Comparison of ENCODE assay signal across 13 cellular contexts in the genomic region with DNA sequence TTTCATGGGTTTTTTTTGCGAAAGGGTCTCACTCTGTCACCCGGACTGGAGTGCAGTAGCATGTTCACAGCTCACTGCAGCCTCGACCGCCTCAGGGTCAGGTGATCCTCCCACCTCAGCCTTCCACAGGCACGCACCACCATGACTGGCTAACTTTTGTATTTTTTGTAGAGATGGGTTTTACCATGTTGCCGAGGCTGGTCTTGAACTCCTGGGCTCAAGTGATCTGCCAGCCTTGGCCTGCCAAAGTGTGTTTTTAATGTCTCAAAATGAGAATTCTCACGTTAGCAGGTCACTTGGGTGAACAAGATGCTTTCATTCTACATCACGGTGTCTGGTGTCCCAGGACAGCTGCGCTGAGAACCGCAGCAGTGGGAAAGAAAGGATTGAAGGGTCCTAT. TPM values are rescaled to one million over a fixed set of nuclear protein-coding genes. Genes with fewer than 3 reads are reported as not detected.
DNase-seq lines count a peak whose midpoint lies in the region; ATAC-seq and TF ChIP-seq lines count a peak whose summit lies in the region.
"Had no signal": no experiment of that assay in that cellular context is flagged by ENCODE, and none has a peak within 500 bp of the region (broad histone marks: within the 10 kb centered on the region; RNA-seq: fewer than 3 reads in every experiment).

No MANE protein-coding gene starts in this region.

- H3K23ac ChIP-seq in mesenchymal stem cell (ENCODE audit: low read length in 2 of 2), result peak overlapping the region in 1 of 2 experiments; percentile 67

- ATAC-seq in heart right ventricle, result no peak
- no peak for ATAC-seq in Right ventricle myocardium inferior

- H3K36me3 ChIP-seq in heart right ventricle (peaks cover 0 to 13% (median 0%) of the 10 kb centered on the region in 9 donors), mesenchymal stem cell (ENCODE audit: control insufficient read depth in 1 of 2, insufficient read depth in 2 of 2, low read depth in 1 of 2, low read length in 2 of 2) (peaks cover 0 to 15% of the 10 kb centered on the region in 2 experiments)

- TF ChIP-seq CTCF in heart right ventricle (IDR thresholded peaks at IDR 0.05) (no peak), type B pancreatic cell (conservative IDR thresholded peaks at IDR 0.05) (no peak)

- no peak overlapping the region for H2BK15ac ChIP-seq in mesenchymal stem cell (ENCODE audit: low read depth, poor library complexity, severe bottlenecking)

- DNase-seq in heart right ventricle, result no peak
- no peak for DNase-seq in Right ventricle myocardium inferior (ENCODE audit: missing footprints)
- DNase-seq in activated T-helper 2 cell treated with anti-CD3 and anti-CD28 coated beads, Interferon-gamma antibody, Interleukin-2, Interleukin-4, amounts not matched to agents 10 μg/mL and 5 μg/mL and 100 μg/mL, durations not matched to agents 14 hours and 24 hours and 36 hours (ENCODE audit: low spot score), result no peak
- no peak for DNase-seq in mesenchymal stem cell
- no peak for DNase-seq in type B pancreatic cell (ENCODE audit: extremely low spot score, unreplicated experiment)
- DNase-seq in kidney glomerular epithelial cell (lab: John Stamatoyannopoulos, UW), result no peak
- DNase-seq in substantia nigra (lab: John Stamatoyannopoulos, UW), result no peak
- no peak for DNase-seq in NCI-H748 treated with DMSO at 0.1 percent for 48 hours (lab: John Stamatoyannopoulos, UW)
- DNase-seq: COR-L47; NCI-H446; stimulated activated CD4-positive, alpha-beta T cell treated with anti-CD3 and anti-CD28 coated beads, Interleukin-4, amount 100 ng/mL, for 4 hours had no signal

- no peak overlapping the region for H4K91ac ChIP-seq in mesenchymal stem cell (ENCODE audit: low read length)

- no peak overlapping the region for H2BK120ac ChIP-seq in mesenchymal stem cell (ENCODE audit: low read depth, low read length)

- H3K27ac Mint-ChIP-seq in activated T-helper 2 cell treated with anti-CD3 and anti-CD28 coated beads, Interferon-gamma antibody, Interleukin-2, Interleukin-4, amounts not matched to agents 10 μg/mL and 5 μg/mL and 100 μg/mL, durations not matched to agents 14 hours and 24 hours and 36 hours, result peak overlapping the region; percentile 84
- peak overlapping the region; percentile 40 for H3K27ac Mint-ChIP-seq in type B pancreatic cell
- H3K27ac Mint-ChIP-seq: dendritic cell treated with granulocyte-macrophage colony-stimulating factor and Interleukin-4, amounts not matched to agents 40 ng/mL and 50 ng/mL, for 4 days had no signal

- peaks cover 15% of the 10 kb centered on the region for H3K79me1 ChIP-seq in mesenchymal stem cell (replicated peaks; ENCODE audit: low read length, poor library complexity, severe bottlenecking)

- peaks cover 41% of the 10 kb centered on the region for H3K4me1 Mint-ChIP-seq in activated T-helper 2 cell treated with anti-CD3 and anti-CD28 coated beads, Interferon-gamma antibody, Interleukin-2, Interleukin-4, amounts not matched to agents 10 μg/mL and 5 μg/mL and 100 μg/mL, durations not matched to agents 14 hours and 24 hours and 36 hours (ENCODE audit: low read depth)
- H3K4me1 Mint-ChIP-seq in type B pancreatic cell (ENCODE audit: unreplicated experiment), result peaks cover 28% of the 10 kb centered on the region

- H3K14ac ChIP-seq in mesenchymal stem cell (ENCODE audit: low read length in 2 of 2), result peak overlapping the region in 1 of 2 experiments; percentile 82

- peak overlapping the region in 1 of 2 experiments; percentile 62 for H3K18ac ChIP-seq in mesenchymal stem cell (ENCODE audit: low read depth in 1 of 2, low read length in 2 of 2)

- no peaks in the 10 kb centered on the region for H3K27me3 ChIP-seq in heart right ventricle
- no peaks in the 10 kb centered on the region for H3K27me3 ChIP-seq in mesenchymal stem cell (ENCODE audit: control insufficient read depth in 1 of 2, insufficient read depth in 1 of 2, low read length in 2 of 2)
- H3K27me3 ChIP-seq: SJSA1 had no signal

- peak overlapping the region; percentile 90 for H3K9ac ChIP-seq in mesenchymal stem cell (ENCODE audit: low read length)

- no peak overlapping the region for H3K4me3 Mint-ChIP-seq in activated T-helper 2 cell treated with anti-CD3 and anti-CD28 coated beads, Interferon-gamma antibody, Interleukin-2, Interleukin-4, amounts not matched to agents 10 μg/mL and 5 μg/mL and 100 μg/mL, durations not matched to agents 14 hours and 24 hours and 36 hours (ENCODE audit: low read depth)
- H3K4me3 Mint-ChIP-seq in type B pancreatic cell, result no peak overlapping the region
- H3K4me3 Mint-ChIP-seq: dendritic cell treated with granulocyte-macrophage colony-stimulating factor and Interleukin-4, amounts not matched to agents 40 ng/mL and 50 ng/mL, for 4 days had no signal

- no peak overlapping the region for H2BK5ac ChIP-seq in mesenchymal stem cell (ENCODE audit: low read depth, low read length, poor library complexity, severe bottlenecking)

- H2AK5ac ChIP-seq in mesenchymal stem cell (ENCODE audit: low read length, severe bottlenecking), result no peak overlapping the region

- no peak overlapping the region for H4K8ac ChIP-seq in mesenchymal stem cell (ENCODE audit: low read length)

- H3K4me1 ChIP-seq in heart right ventricle, result peaks cover 7 to 76% (median 60%) of the 10 kb centered on the region in 9 donors
- H3K4me1 ChIP-seq in mesenchymal stem cell (ENCODE audit: control insufficient read depth, insufficient read depth, low read depth, low read length), result peaks cover 27% of the 10 kb centered on the region

- peak overlapping the region in 8 of 10 donors; percentile 42 to 92 (median 83) for H3K27ac ChIP-seq in heart right ventricle
- H3K27ac ChIP-seq in mesenchymal stem cell (ENCODE audit: low read length, poor library complexity, severe bottlenecking), result no peak overlapping the region
- no peak overlapping the region for H3K27ac ChIP-seq in substantia nigra (ENCODE audit: low read depth, low read length, poor library complexity, severe bottlenecking)
- H3K27ac ChIP-seq: SJSA1 had no signal

- peak overlapping the region in 5 of 10 donors; percentile 61 to 81 (median 75) for H3K4me3 ChIP-seq in heart right ventricle
- peak overlapping the region in 1 of 2 experiments; percentile 93 for H3K4me3 ChIP-seq in mesenchymal stem cell (ENCODE audit: insufficient read depth in 1 of 2, low read depth in 1 of 2, low read length in 2 of 2)
- H3K4me3 ChIP-seq: SJSA1 had no signal

- intact Hi-C loops in heart right ventricle (cut with DNase I) (loop anchor here in 9 of 10 donors (2.0 to 10.0 kb wide), 5 partner anchors 53 to 816 kb away; partner anchors contain the start of genes C16orf95 (in 3 of the 9) and FOXC2 (in 1 of the 9)), Right ventricle myocardium inferior (cut with DNase I) (no loop called here)
- intact Hi-C loops in activated T-helper 2 cell treated with anti-CD3 and anti-CD28 coated beads, Interferon-gamma antibody, Interleukin-2, Interleukin-4, amounts not matched to agents 10 μg/mL and 5 μg/mL and 100 μg/mL, durations not matched to agents 14 hours and 24 hours and 36 hours (cut with micrococcal nuclease), result loop anchor here (10.0 kb wide), 3 partner anchors 394 to 826 kb away; partner anchors contain the start of gene MTHFSD

- no peak overlapping the region for H3K4me2 ChIP-seq in mesenchymal stem cell (ENCODE audit: low read length, poor library complexity, severe bottlenecking)

- H3K27me3 Mint-ChIP-seq in activated T-helper 2 cell treated with anti-CD3 and anti-CD28 coated beads, Interferon-gamma antibody, Interleukin-2, Interleukin-4, amounts not matched to agents 10 μg/mL and 5 μg/mL and 100 μg/mL, durations not matched to agents 14 hours and 24 hours and 36 hours (ENCODE audit: low read depth), result no peaks in the 10 kb centered on the region
- H3K27me3 Mint-ChIP-seq in type B pancreatic cell, result peaks cover 3% of the 10 kb centered on the region

- no peak overlapping the region for H2AFZ ChIP-seq in mesenchymal stem cell (ENCODE audit: low read depth, low read length)

- WGBS in heart right ventricle, 2 donors, result 82 to 85% methylated on average over 10 of the region's 10 CpGs
- 98% methylated on average over 5 of the region's 10 CpGs for WGBS in mesenchymal stem cell

- H3K9me3 Mint-ChIP-seq in activated T-helper 2 cell treated with anti-CD3 and anti-CD28 coated beads, Interferon-gamma antibody, Interleukin-2, Interleukin-4, amounts not matched to agents 10 μg/mL and 5 μg/mL and 100 μg/mL, durations not matched to agents 14 hours and 24 hours and 36 hours, result no peaks in the 10 kb centered on the region
- no peaks in the 10 kb centered on the region for H3K9me3 Mint-ChIP-seq in type B pancreatic cell
- H3K9me3 Mint-ChIP-seq: dendritic cell treated with granulocyte-macrophage colony-stimulating factor and Interleukin-4, amounts not matched to agents 40 ng/mL and 50 ng/mL, for 4 days had no signal

- H3K9me3 ChIP-seq in heart right ventricle (no peaks in the 10 kb centered on the region), mesenchymal stem cell (ENCODE audit: control insufficient read depth, low read length) (no peaks in the 10 kb centered on the region)
- H3K9me3 ChIP-seq: SJSA1 had no signal

- no peak overlapping the region for H2BK12ac ChIP-seq in mesenchymal stem cell (ENCODE audit: low read length in 2 of 2)

- H3K36me3 Mint-ChIP-seq in activated T-helper 2 cell treated with anti-CD3 and anti-CD28 coated beads, Interferon-gamma antibody, Interleukin-2, Interleukin-4, amounts not matched to agents 10 μg/mL and 5 μg/mL and 100 μg/mL, durations not matched to agents 14 hours and 24 hours and 36 hours (ENCODE audit: low read depth), result peaks cover 36% of the 10 kb centered on the region
- no peaks in the 10 kb centered on the region for H3K36me3 Mint-ChIP-seq in type B pancreatic cell

- no peak overlapping the region for H3K4ac ChIP-seq in mesenchymal stem cell (ENCODE audit: low read depth in 1 of 2, low read length in 2 of 2)

RNA-seq across cellular contexts. Expression of gene FBXO31, which starts 3.2 kb away (rescaled TPM):
- total RNA-seq in heart right ventricle (10 to 100 TPM; 58.3 to 94.3 (median 74.0) TPM), Right ventricle myocardium inferior (70.2 TPM), type B pancreatic cell (ENCODE audit: low replicate concordance) (26.5 and 35.1 TPM in 2 replicates)
- 10 to 100 TPM; 15.1 to 21.4 TPM for polyA plus RNA-seq in heart right ventricle
- 33.6 and 40.1 TPM in 2 replicates for total RNA-seq in activated T-helper 2 cell treated with anti-CD3 and anti-CD28 coated beads, Interferon-gamma antibody, Interleukin-2, Interleukin-4, amounts not matched to agents 10 μg/mL and 5 μg/mL and 100 μg/mL, durations not matched to agents 14 hours and 24 hours and 36 hours
- polyA plus RNA-seq in mesenchymal stem cell (2013, experiment 1 of 2), result 14.6 TPM
- 15.2 TPM for polyA plus RNA-seq in mesenchymal stem cell (2013, experiment 2 of 2)

RNA-seq across cellular contexts. Expression of gene MAP1LC3B, which starts 11.7 kb away (rescaled TPM):
- 100 to 1,000 TPM; 109 to 141 (median 125) TPM for total RNA-seq in heart right ventricle
- 100 to 1,000 TPM in 1 of 2 donors, 10 to 100 TPM in 1; 47.0 to 161 TPM for polyA plus RNA-seq in heart right ventricle
- 125 TPM for total RNA-seq in Right ventricle myocardium inferior
- 40.6 and 43.6 TPM in 2 replicates for total RNA-seq in activated T-helper 2 cell treated with anti-CD3 and anti-CD28 coated beads, Interferon-gamma antibody, Interleukin-2, Interleukin-4, amounts not matched to agents 10 μg/mL and 5 μg/mL and 100 μg/mL, durations not matched to agents 14 hours and 24 hours and 36 hours
- 102 TPM for polyA plus RNA-seq in mesenchymal stem cell (2013, experiment 1 of 2)
- 105 TPM for polyA plus RNA-seq in mesenchymal stem cell (2013, experiment 2 of 2)
- 44.4 and 58.5 TPM in 2 replicates for total RNA-seq in type B pancreatic cell (ENCODE audit: low replicate concordance)

Comparison
In these comparisons a context has a peak if more than half of its experiments do, and no peak if none do; other contexts are left out.
1. H3K27ac ChIP-seq: peak in heart right ventricle (8 of 10); none in mesenchymal stem cell (single experiment) and substantia nigra (single experiment).